In genomic region chr18:23377669-23378469, GRCh38 we compare ENCODE assay signal across 8 cellular contexts.
DNase-seq lines count a peak whose midpoint lies in the region; ATAC-seq, FAIRE-seq and TF ChIP-seq lines count a peak whose summit lies in the region.

No MANE protein-coding gene starts in this region.

- peaks cover 31% of the 10 kb centered on the region for H3K4me1 Mint-ChIP-seq in osteocyte (ENCODE audit: unreplicated experiment)

- ATAC-seq in GM18499 (IDR thresholded peaks at IDR 0.05; ENCODE audit: insufficient read depth, unreplicated experiment), result peak; percentile 74
- peak; percentile 42 for ATAC-seq in HG03175 (IDR thresholded peaks at IDR 0.05; ENCODE audit: unreplicated experiment)

- H3K9ac ChIP-seq in mammary epithelial cell (ENCODE audit: insufficient read depth, low read length), result peak overlapping the region; percentile 34

- intact Hi-C loops in mammary epithelial cell (cut with micrococcal nuclease), result loop anchor here (1.0 to 10.0 kb wide), 7 partner anchors 93 to 566 kb away; partner anchors contain the start of gene CABLES1
- intact Hi-C loops in dorsolateral prefrontal cortex (cut with DNase I), result loop anchor here in 1 of 2 donors (10.0 kb wide), 1 partner anchor 143 kb away; no protein-coding TSS in a partner anchor

- H3K36me3 Mint-ChIP-seq in osteocyte (ENCODE audit: unreplicated experiment), result peaks cover 5% of the 10 kb centered on the region

- no peak for FAIRE-seq in GM19239 (lab: Jason Lieb, UNC)

- no peaks in the 10 kb centered on the region for H3K9me3 ChIP-seq in mammary epithelial cell (replicated peaks; ENCODE audit: insufficient read depth, low read length)

- no peak for TF ChIP-seq CTCF in mammary epithelial cell (conservative IDR thresholded peaks at IDR 0.05 in 1 of 2, IDR thresholded peaks at IDR 0.05 in 1 of 2; ENCODE audit: extremely low read depth in 1 of 2, insufficient read depth in 1 of 2, low read depth in 1 of 2, low read length in 2 of 2)
- TF ChIP-seq CTCF in osteocyte (IDR thresholded peaks at IDR 0.05), result no peak
- TF ChIP-seq CTCF in dorsolateral prefrontal cortex (IDR thresholded peaks at IDR 0.05 in 54 of 56, conservative IDR thresholded peaks at IDR 0.05 in 2 of 56; ENCODE audit: low read depth in 1 of 56, partially characterized antibody in 56 of 56), result no peak

- dilution Hi-C loops in mammary epithelial cell (cut with HindIII; ENCODE audit: low sequenced_read_pairs), result no loop called here

- H3K27ac ChIP-seq in mammary epithelial cell (ENCODE audit: insufficient read depth, low read depth, low read length) (peak overlapping the region; percentile 86), dorsolateral prefrontal cortex (peak overlapping the region in 1 of 59 donors; percentile 48)

- DNase-seq in mammary epithelial cell, result peak; percentile 77
- DNase-seq in osteocyte (ENCODE audit: extremely low spot score, unreplicated experiment), result no peak
- no peak for DNase-seq in dorsolateral prefrontal cortex
- no peak for DNase-seq in stimulated activated CD4-positive, alpha-beta T cell treated with anti-CD3 and anti-CD28 coated beads, Interleukin-4, amount 100 ng/mL, for 24 hours
- no peak for DNase-seq in COR-L47 (lab: John Stamatoyannopoulos, UW)
- DNase-seq in GM19239 (ENCODE audit: insufficient read length, low spot score), result no peak

- no peaks in the 10 kb centered on the region for H3K27me3 ChIP-seq in mammary epithelial cell (ENCODE audit: insufficient read depth, low read length)
- no peaks in the 10 kb centered on the region for H3K27me3 ChIP-seq in dorsolateral prefrontal cortex

- BruUV-seq in mammary epithelial cell (replicated peaks; lab: Mats Ljungman, UMichigan), result TSS peak; percentile 88

- peak overlapping the region in 1 of 3 experiments; percentile 19 for H3K4me3 ChIP-seq in mammary epithelial cell (replicated peaks in 1 of 3; ENCODE audit: insufficient read depth in 1 of 3, low read depth in 2 of 3, low read length in 3 of 3)
- no peak overlapping the region for H3K4me3 ChIP-seq in dorsolateral prefrontal cortex

- no peaks in the 10 kb centered on the region for H3K27me3 Mint-ChIP-seq in osteocyte (ENCODE audit: unreplicated experiment)

- CTCF ChIA-PET in mammary epithelial cell (lab: Charles Lee; ENCODE audit: low non-redundant PET), result interaction anchor here (0.7 kb wide), 1 partner anchor 300 kb away, joined by 16 read pairs; no protein-coding TSS in a partner anchor

- H3K4me1 ChIP-seq in mammary epithelial cell (ENCODE audit: insufficient read depth, low read length), result peaks cover 15% of the 10 kb centered on the region

- H2AFZ ChIP-seq in mammary epithelial cell (ENCODE audit: low read depth, low read length), result no peak overlapping the region

- no peak overlapping the region for H3K4me3 Mint-ChIP-seq in osteocyte (ENCODE audit: unreplicated experiment)

- H3K9me3 Mint-ChIP-seq in osteocyte (ENCODE audit: unreplicated experiment), result no peaks in the 10 kb centered on the region

- peak overlapping the region; percentile 57 for H3K4me2 ChIP-seq in mammary epithelial cell (ENCODE audit: insufficient read depth, low read depth, low read length)

- no peaks in the 10 kb centered on the region for H3K79me2 ChIP-seq in mammary epithelial cell (ENCODE audit: insufficient read depth, low read length)

- H3K27ac Mint-ChIP-seq in osteocyte (ENCODE audit: unreplicated experiment), result peak overlapping the region; percentile 88

- no peaks in the 10 kb centered on the region for H4K20me1 ChIP-seq in mammary epithelial cell (ENCODE audit: insufficient read depth, low read length)

- H3K36me3 ChIP-seq in mammary epithelial cell (ENCODE audit: insufficient read depth, low read length), result no peaks in the 10 kb centered on the region

- 36% methylated on average over 4 of the region's 4 CpGs for WGBS in mammary epithelial cell (ENCODE audit: low coverage, missing lambda C conversion rate)

- in situ Hi-C loops in mammary epithelial cell (cut with MboI; ENCODE audit: low sequenced_read_pairs in 2 of 2), result loop anchor here (5.0 to 10.0 kb wide), 2 partner anchors 243 to 246 kb away; partner anchors contain the start of gene CABLES1 (in 1 of the 2)
